23 cellular contexts compared by ENCODE assay signal in the genomic region with DNA sequence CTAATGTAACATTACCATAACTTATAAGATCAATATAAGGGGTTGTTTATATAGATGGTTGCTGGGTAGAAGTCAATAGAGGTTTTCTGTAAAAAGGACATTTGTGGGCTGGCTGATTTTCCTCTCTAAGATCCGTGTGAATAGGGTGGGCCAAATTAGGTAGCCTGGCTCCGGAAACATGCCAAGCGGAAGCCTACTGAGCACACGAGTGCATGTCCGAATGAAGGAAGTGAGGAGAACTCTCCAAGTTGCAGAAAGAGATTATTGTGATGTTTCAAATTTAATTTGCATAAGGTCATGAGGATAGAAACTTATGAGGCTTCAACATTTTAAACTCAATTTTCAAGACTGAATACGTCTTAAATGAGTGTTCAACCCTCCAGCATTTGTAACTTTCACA.
"Had no signal": no experiment of that assay in that cellular context is flagged by ENCODE, and none has a peak within 500 bp of the region (broad histone marks: within the 10 kb centered on the region; RNA-seq: fewer than 3 reads in every experiment).

No MANE protein-coding gene starts in this region.

- H2AFZ ChIP-seq: hepatocyte had no signal

- H3K79me2 ChIP-seq: hepatocyte had no signal

- H3K27me3 ChIP-seq: vagina had no signal

- DNase-seq: activated CD4-positive, alpha-beta T cell treated with anti-CD3 and anti-CD28 coated beads, Interleukin-2, amount 50 U/mL, for 1 hour; activated CD8-positive, alpha-beta memory T cell treated with anti-CD3 and anti-CD28 coated beads, Interleukin-2, amount 10 ng/mL, durations not matched to agents 7 days and 5 days; activated CD8-positive, alpha-beta T cell treated with anti-CD3 and anti-CD28 coated beads for 36 hours; activated naive CD4-positive, alpha-beta T cell; activated T-cell treated with anti-CD3 and anti-CD28 coated beads, Interleukin-2, amount 50 U/mL, for 72 hours; colonic mucosa; effector memory CD8-positive, alpha-beta T cell; naive thymus-derived CD4-positive, alpha-beta T cell; stimulated activated CD4-positive, alpha-beta T cell treated with anti-CD3 and anti-CD28 coated beads, Interleukin-12 subunit alpha, Interleukin-12 subunit beta, amount 100 ng/mL, for 4 hours; stimulated activated CD4-positive, alpha-beta T cell treated with anti-CD3 and anti-CD28 coated beads, Interleukin-4, amount 100 ng/mL, for 1 hour; stimulated activated CD8-positive, alpha-beta memory T cell treated with anti-CD3 and anti-CD28 coated beads, Interleukin-4, amount 100 ng/mL, for 48 hours; stimulated activated naive CD8-positive, alpha-beta T cell treated with anti-CD3 and anti-CD28 coated beads, Interleukin-15, amount 100 ng/mL, for 72 hours; substantia nigra; T-helper 17 cell; upper lobe of left lung had no signal

- H3K4me3 ChIP-seq: colonic mucosa, gastroesophageal sphincter, hepatocyte, skin epidermis, upper lobe of left lung, vagina had no signal

- H3K27ac ChIP-seq: colonic mucosa, gastroesophageal sphincter, hepatocyte, neutrophil, skin epidermis, upper lobe of left lung, vagina had no signal

- ATAC-seq: activated CD8-positive, alpha-beta memory T cell treated with anti-CD3 and anti-CD28 coated beads, Interleukin-2, amount 10 ng/mL, durations not matched to agents 7 days and 5 days; activated CD8-positive, alpha-beta T cell treated with anti-CD3 and anti-CD28 coated beads for 36 hours; activated T-cell treated with anti-CD3 and anti-CD28 coated beads, Interleukin-2, amount 50 U/mL, for 72 hours; effector memory CD8-positive, alpha-beta T cell; gastroesophageal sphincter; naive thymus-derived CD4-positive, alpha-beta T cell; sciatic nerve; stimulated activated memory B cell treated with anti-CD40 and anti-IgM and Interleukin-4, amounts not matched to agents 10 μg/mL and 1 μg/mL and 100 μg/mL, for 72 hours; stimulated activated naive CD8-positive, alpha-beta T cell treated with anti-CD3 and anti-CD28 coated beads, Interleukin-15, amount 100 ng/mL, for 72 hours; T-helper 17 cell; WTC11 had no signal

- H3K4me2 ChIP-seq: hepatocyte had no signal

- H3K9me3 ChIP-seq: colonic mucosa, gastroesophageal sphincter, neutrophil, upper lobe of left lung, vagina had no signal

- H3K36me3 ChIP-seq: colonic mucosa, gastroesophageal sphincter, neutrophil, upper lobe of left lung, vagina had no signal
